ENCODE assay signal across 35 cellular contexts in the genomic region with DNA sequence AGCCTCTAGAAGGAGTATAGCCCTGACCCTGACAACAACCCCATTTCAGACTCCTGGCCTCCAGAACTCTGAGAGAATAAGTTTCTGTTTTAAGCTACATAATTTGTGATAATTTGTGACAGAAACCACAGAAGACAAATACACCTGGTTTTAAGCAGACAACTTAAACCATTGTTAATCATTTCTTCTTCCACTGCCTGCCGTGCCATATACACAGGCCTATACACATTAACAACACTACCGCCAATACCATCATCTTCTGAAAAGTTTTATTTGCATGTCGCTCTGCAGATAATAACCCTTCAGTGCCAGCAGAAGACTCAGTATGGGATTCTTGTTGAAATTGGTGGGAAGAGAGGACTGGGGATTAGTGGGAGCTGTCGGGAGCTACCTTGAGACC. TPM values are rescaled to one million over a fixed set of nuclear protein-coding genes. Genes with fewer than 3 reads are reported as not detected.
DNase-seq lines count a peak whose midpoint lies in the region; ATAC-seq lines count a peak whose summit lies in the region.
"Had no signal": no experiment of that assay in that cellular context is flagged by ENCODE, and none has a peak within 500 bp of the region (broad histone marks: within the 10 kb centered on the region; RNA-seq: fewer than 3 reads in every experiment).

No MANE protein-coding gene starts in this region.

- peak; percentile 12 for ATAC-seq in GM19351 (IDR thresholded peaks at IDR 0.05; ENCODE audit: unreplicated experiment)
- ATAC-seq in HG02678 (IDR thresholded peaks at IDR 0.05; ENCODE audit: unreplicated experiment) = peak; percentile 59
- ATAC-seq in HG03378 (IDR thresholded peaks at IDR 0.05; ENCODE audit: unreplicated experiment) = peak; percentile 42
- ATAC-seq in HG03342 (IDR thresholded peaks at IDR 0.05; ENCODE audit: unreplicated experiment) = no peak
- ATAC-seq in sciatic nerve = no peak
- ATAC-seq: left ventricle myocardium superior; stimulated activated memory B cell treated with anti-CD40 and anti-IgM and Interleukin-4, amounts not matched to agents 10 μg/mL and 1 μg/mL and 100 μg/mL, for 72 hours had no signal

- no peak for DNase-seq in activated CD8-positive, alpha-beta memory T cell treated with anti-CD3 and anti-CD28 coated beads, Interleukin-2, amount 50 U/mL, for 4 hours
- DNase-seq in DMS53 (lab: John Stamatoyannopoulos, UW) (no peak), sciatic nerve (ENCODE audit: low spot score) (no peak)
- DNase-seq: 8988T; activated CD4-positive, alpha-beta T cell treated with anti-CD3 and anti-CD28 coated beads, Interleukin-2, amount 50 U/mL, for 1 hour; activated naive CD8-positive, alpha-beta T cell treated with anti-CD3 and anti-CD28 coated beads for 36 hours; CD4-positive, alpha-beta memory T cell; DMS 273 treated with DMSO at 0.1 percent for 48 hours; H7; IMR-90; left ventricle myocardium superior; NCI-H1092 treated with DMSO at 0.1 percent for 48 hours; NCI-H1930; NCI-H345; NCI-H774; stimulated activated CD4-positive, alpha-beta T cell treated with anti-CD3 and anti-CD28 coated beads, Interleukin-4, amount 100 ng/mL, for 1 hour had no signal

- intact Hi-C loops in sciatic nerve (cut with DNase I) = no loop called here

- H3K4me3 ChIP-seq in GM08714 (ENCODE audit: low read length) = peak overlapping the region; percentile 21; the same call in 1 of the 2 replicates
- H3K4me3 ChIP-seq: ascending aorta, right atrium auricular region, SK-N-MC, suprapubic skin had no signal

RNA-seq across cellular contexts. Expression of a gene that starts 39.9 kb away (rescaled TPM):
- total RNA-seq in sciatic nerve = not detected
- total RNA-seq: activated CD8-positive, alpha-beta memory T cell treated with anti-CD3 and anti-CD28 coated beads, Interleukin-2, amount 10 ng/mL, durations not matched to agents 7 days and 5 days; activated naive CD8-positive, alpha-beta T cell treated with anti-CD3 and anti-CD28 coated beads for 36 hours; activated T-helper 2 cell treated with anti-CD3 and anti-CD28 coated beads, Interferon-gamma antibody, Interleukin-2, Interleukin-4, amounts not matched to agents 10 μg/mL and 5 μg/mL and 100 μg/mL, durations not matched to agents 14 hours and 24 hours and 36 hours; ascending aorta; cardiac septum; CD4-positive, alpha-beta memory T cell; fibroblast of lung; G401; H7; IMR-90; left ventricle myocardium superior; natural killer cell treated with Interleukin-12 subunit alpha and Interleukin-12 subunit beta and Interleukin-15 and Interleukin-18, amount 100 ng/mL, for 72 hours; osteoblast; right atrium auricular region; suprapubic skin; T-helper 2 cell treated with Interferon-gamma antibody and Interleukin-4, amounts not matched to agents 100 ng/mL and 5 ng/mL, for 36 hours; ureter had no signal

Comparison
In these comparisons a context has a peak if more than half of its experiments do, and no peak if none do; other contexts are left out.
1. ATAC-seq: peak in GM19351 (single experiment), HG02678 (single experiment) and HG03378 (single experiment); none in HG03342 (single experiment) and sciatic nerve (single experiment).